7 cellular contexts compared by ENCODE assay signal in genomic region chr20:20136313-20136712, GRCh38.
"Had no signal": no experiment of that assay in that cellular context is flagged by ENCODE, and none has a peak within 500 bp of the region (broad histone marks: within the 10 kb centered on the region; RNA-seq: fewer than 3 reads in every experiment).

No MANE protein-coding gene starts in this region.

- H3K9ac ChIP-seq: GM23248 had no signal

- H3K4me1 ChIP-seq: HAP-1 had no signal

- ATAC-seq: HCT116 had no signal

- H3K9me3 ChIP-seq: HAP-1 had no signal

- H3K4me3 ChIP-seq: GM23248, HAP-1 had no signal

- H3K27ac ChIP-seq: GM23248 had no signal

- DNase-seq: GM23248, GOT3, H7, IMR-90, KBM-7 had no signal

- H3K36me3 ChIP-seq: HAP-1 had no signal

- H2AFZ ChIP-seq: GM23248 had no signal
